8 cellular contexts compared by ENCODE assay signal in genomic region chr17:77887464-77888241, GRCh38.
DNase-seq lines count a peak whose midpoint lies in the region; ATAC-seq and TF ChIP-seq lines count a peak whose summit lies in the region.

No MANE protein-coding gene starts in this region.

- peaks cover 56 to 57% of the 10 kb centered on the region in 2 donors for H3K4me1 Mint-ChIP-seq in natural killer cell

- H3K4me3 Mint-ChIP-seq in natural killer cell, result peak overlapping the region; percentile 93

- no peaks in the 10 kb centered on the region for H3K36me3 Mint-ChIP-seq in natural killer cell

- no peak for TF ChIP-seq CTCF in fibroblast of pulmonary artery (IDR thresholded peaks at IDR 0.05; ENCODE audit: low read length, missing control alignments)
- TF ChIP-seq CTCF in natural killer cell (IDR thresholded peaks at IDR 0.05), result no peak

- H3K9me3 Mint-ChIP-seq in natural killer cell, result no peaks in the 10 kb centered on the region

- no peaks in the 10 kb centered on the region for H3K27me3 Mint-ChIP-seq in natural killer cell (ENCODE audit: low read depth in 2 of 2)

- peak overlapping the region; percentile 96 to 97 for H3K27ac Mint-ChIP-seq in natural killer cell

- peak; percentile 92 to 94 (median 93) for ATAC-seq in natural killer cell
- no peak for ATAC-seq in GM19328 (IDR thresholded peaks at IDR 0.05; ENCODE audit: unreplicated experiment)
- ATAC-seq in GM18909 (IDR thresholded peaks at IDR 0.05; ENCODE audit: poor library complexity, unreplicated experiment), result no peak

- peak overlapping the region; percentile 61 for H3K4me3 ChIP-seq in fibroblast of pulmonary artery (replicated peaks; ENCODE audit: low read depth, low read length)

- DNase-seq in GM03348 (ENCODE audit: low spot score) (peak; percentile 83), NCI-H748 treated with DMSO at 0.1 percent for 48 hours (lab: John Stamatoyannopoulos, UW) (peak; percentile 48), fibroblast of pulmonary artery (ENCODE audit: low read depth) (peak; percentile 89), natural killer cell (peak; percentile 74)
- DNase-seq in activated effector memory CD4-positive, alpha-beta T cell treated with anti-CD3 and anti-CD28 coated beads, Interleukin-2, amount 50 U/mL, for 16 hours, result peak; percentile 89
- DNase-seq in stimulated activated naive CD4-positive, alpha-beta T cell treated with Interleukin-2 at 50 U/mL for 16 hours (lab: John Stamatoyannopoulos, UW), result peak; percentile 72

- intact Hi-C loops in natural killer cell (cut with micrococcal nuclease), result loop anchor here (10.0 kb wide), 2 partner anchors 443 to 1623 kb away; partner anchors contain the start of gene UBALD2

Comparison
In these comparisons a context has a peak if more than half of its experiments do, and no peak if none do; other contexts are left out.
1. ATAC-seq: peak in natural killer cell (3 of 3); none in GM19328 (single experiment) and GM18909 (single experiment).
2. Peak in every context shown above with its lines, with median percentiles within 50 percentile points of each other: DNase-seq.